ENCODE assay signal across 8 cellular contexts in the genomic region with DNA sequence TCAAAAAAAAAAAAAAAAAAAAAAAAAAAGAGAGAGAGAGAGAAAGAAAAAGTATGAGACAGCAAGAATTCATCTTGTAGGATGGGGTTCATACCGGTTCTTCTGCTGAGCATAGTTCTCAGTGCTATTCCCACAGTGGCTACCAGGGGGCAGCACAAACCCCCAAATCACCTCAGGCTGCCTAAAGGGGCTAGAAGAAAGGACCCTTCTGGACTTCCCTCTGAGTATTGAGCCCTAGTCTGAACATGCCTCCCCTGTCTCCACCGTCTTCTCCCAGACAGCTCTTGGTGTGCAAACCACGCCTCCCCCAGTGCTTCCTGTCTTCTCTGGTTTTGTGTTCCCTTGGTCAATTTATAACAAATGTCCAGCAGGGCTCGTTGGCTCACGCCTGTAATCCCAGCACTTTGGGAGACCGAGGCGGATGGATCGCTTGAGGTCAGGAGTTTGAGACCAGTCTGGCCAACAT. TPM values are rescaled to one million over a fixed set of nuclear protein-coding genes. Genes with fewer than 3 reads are reported as not detected.
DNase-seq lines count a peak whose midpoint lies in the region; ATAC-seq and TF ChIP-seq lines count a peak whose summit lies in the region.

No MANE protein-coding gene starts in this region.

- H3K27ac Mint-ChIP-seq in CD14-positive monocyte = peak overlapping the region in 1 of 7 donors; percentile 19
- H3K27ac Mint-ChIP-seq in H9 = no peak overlapping the region

- no peaks in the 10 kb centered on the region; the same call in 1 of the 2 replicates for H3K27me3 ChIP-seq in H9 (ENCODE audit: insufficient read depth, low read length)

- no peak overlapping the region for H3K4me2 ChIP-seq in H9 (ENCODE audit: insufficient read depth, insufficient read length, low read length)

- peaks cover 16% of the 10 kb centered on the region for H3K23me2 ChIP-seq in H9 (ENCODE audit: insufficient read length, low read depth, low read length, poor library complexity, severe bottlenecking)

- no peaks in the 10 kb centered on the region for H4K20me1 ChIP-seq in H9 (ENCODE audit: control insufficient read depth, insufficient read depth, insufficient read length)

- no peak overlapping the region for H2BK120ac ChIP-seq in H9 (ENCODE audit: low read depth, low read length, poor library complexity, severe bottlenecking)

- H3K36me3 Mint-ChIP-seq in CD14-positive monocyte (peaks cover 0 to 3% of the 10 kb centered on the region in 2 donors), H9 (ENCODE audit: insufficient read depth in 1 of 3, low read depth in 3 of 3) (no peaks in the 10 kb centered on the region)

- H4K91ac ChIP-seq in H9 (ENCODE audit: insufficient read length, low read depth, low read length) = no peak overlapping the region

- H2BK12ac ChIP-seq in H9 (ENCODE audit: insufficient read length, low read depth, low read length) = no peak overlapping the region

- no peak overlapping the region for H3K56ac ChIP-seq in H9 (ENCODE audit: insufficient read length, low read depth, low read length)

- H4K8ac ChIP-seq in H9 (replicated peaks; ENCODE audit: insufficient read length, low read depth, low read length) = no peak overlapping the region

- DNase-seq in CD14-positive monocyte (ENCODE audit: low spot score) (no peak), H9 (peak; percentile 86), NCI-H2227 treated with DMSO at 0.1 percent for 48 hours (lab: John Stamatoyannopoulos, UW) (peak; percentile 53), caudate nucleus (lab: John Stamatoyannopoulos, UW) (peak in 53 of 61 donors; percentile 4 to 80 (median 37)), left lobe of liver (ENCODE audit: low spot score) (peak; percentile 62)
- DNase-seq in activated CD4-positive, CD25-positive, alpha-beta regulatory T cell treated with anti-CD3 and anti-CD28 coated beads, Interleukin-2, amount 50 U/mL, for 16 hours (ENCODE audit: low read depth, low spot score) = peak; percentile 41
- peak; percentile 40 to 44 (median 42) for DNase-seq in stimulated activated CD4-positive, alpha-beta T cell treated with anti-CD3 and anti-CD28 coated beads, TNF-alpha, amount 100 ng/mL, for 4 hours (ENCODE audit: low read depth in 3 of 3)

- no peak overlapping the region for H3K4ac ChIP-seq in H9 (ENCODE audit: low read depth, low read length)

- no peaks in the 10 kb centered on the region for H3K79me2 ChIP-seq in H9 (ENCODE audit: insufficient read depth, low read length)

- no peak overlapping the region for H4K5ac ChIP-seq in H9 (ENCODE audit: insufficient read length, low read depth, low read length)

- no peak overlapping the region for H2BK5ac ChIP-seq in H9 (ENCODE audit: insufficient read length, low read length)

- ATAC-seq in left lobe of liver (peak; percentile 86), GM21526 (IDR thresholded peaks at IDR 0.05; ENCODE audit: low FRiP score, unreplicated experiment) (no peak)

- H3K4me1 ChIP-seq in H9 (ENCODE audit: insufficient read depth, low read length) = no peaks in the 10 kb centered on the region

- H3K4me3 Mint-ChIP-seq in CD14-positive monocyte = peak overlapping the region in 1 of 2 donors; percentile 34
- H3K4me3 Mint-ChIP-seq in H9 = no peak overlapping the region

- no peak overlapping the region for H3T11ph ChIP-seq in H9 (ENCODE audit: low read length)

- H3K79me1 ChIP-seq in H9 (ENCODE audit: insufficient read depth, low read depth, low read length, poor library complexity, severe bottlenecking) = no peaks in the 10 kb centered on the region

- no peak overlapping the region for H3K27ac ChIP-seq in H9 (ENCODE audit: insufficient read length, low read depth, low read length)
- no peak overlapping the region for H3K27ac ChIP-seq in caudate nucleus (ENCODE audit: low read depth, low read length)

- H2BK15ac ChIP-seq in H9 (ENCODE audit: low read depth, low read length) = no peak overlapping the region

- no CpG with 5 or more reads among the region's 8 CpGs for WGBS in H9 (ENCODE audit: extremely low coverage, insufficient read length, low lambda C conversion rate)

- H3K9me3 ChIP-seq in H9 (ENCODE audit: control insufficient read depth, low read depth, low read length) = no peaks in the 10 kb centered on the region

- TF ChIP-seq CTCF in CD14-positive monocyte (IDR thresholded peaks at IDR 0.05) (peak; percentile 74), H9 (conservative IDR thresholded peaks at IDR 0.05) (peak; percentile 84)

- no peak overlapping the region for H2AFZ ChIP-seq in H9 (ENCODE audit: low read length)

- H2AK5ac ChIP-seq in H9 (ENCODE audit: insufficient read length, low read length) = no peak overlapping the region

- H2BK20ac ChIP-seq in H9 (ENCODE audit: low read depth, low read length, poor library complexity, severe bottlenecking) = no peak overlapping the region

- H3K27me3 Mint-ChIP-seq in CD14-positive monocyte (ENCODE audit: low read depth in 3 of 3) (peaks cover 33 to 49% (median 48%) of the 10 kb centered on the region in 3 donors), H9 (ENCODE audit: low read depth) (peaks cover 49% of the 10 kb centered on the region)

- H3K18ac ChIP-seq in H9 (ENCODE audit: insufficient read length, low read depth, low read length) = no peak overlapping the region

- no peak overlapping the region for H3K9ac ChIP-seq in H9 (ENCODE audit: extremely low read depth, insufficient read length, low read length)

- H3K4me1 Mint-ChIP-seq in CD14-positive monocyte = peaks cover 34% of the 10 kb centered on the region
- H3K4me1 Mint-ChIP-seq in H9 = peaks cover 25 to 28% of the 10 kb centered on the region in 2 experiments

- no peak overlapping the region for H3K23ac ChIP-seq in H9 (ENCODE audit: insufficient read length, low read depth, low read length)

- no peak overlapping the region for H3K14ac ChIP-seq in H9 (ENCODE audit: insufficient read depth, low read length)

- H3K9me3 Mint-ChIP-seq in CD14-positive monocyte (peaks cover 0 to 5% (median 3%) of the 10 kb centered on the region in 7 donors), H9 (peaks cover 0 to 4% of the 10 kb centered on the region in 2 experiments; a peak in 1 of 5 replicates)

- intact Hi-C loops in CD14-positive monocyte (cut with micrococcal nuclease) = loop anchor here in 1 of 2 donors (10.0 kb wide), 1 partner anchor 235 kb away; no protein-coding TSS in a partner anchor

RNA-seq across cellular contexts. Expression of gene SMUG1, which starts 31.3 kb away (rescaled TPM):
- 10 to 100 TPM; 46.8 to 50.8 TPM for polyA plus RNA-seq in CD14-positive monocyte
- total RNA-seq in H9 (2021) (21.7 and 23.0 TPM in 2 replicates), left lobe of liver (22.7 TPM)

RNA-seq across cellular contexts. Expression of gene CBX5, which starts 59.8 kb away (rescaled TPM):
- 1 to 10 TPM; 2.9 to 5.4 TPM for polyA plus RNA-seq in CD14-positive monocyte
- total RNA-seq in H9 (2021) (204 and 206 TPM in 2 replicates), left lobe of liver (21.9 TPM)
